Comparison of ENCODE assay signal across 8 cellular contexts in the genomic region with DNA sequence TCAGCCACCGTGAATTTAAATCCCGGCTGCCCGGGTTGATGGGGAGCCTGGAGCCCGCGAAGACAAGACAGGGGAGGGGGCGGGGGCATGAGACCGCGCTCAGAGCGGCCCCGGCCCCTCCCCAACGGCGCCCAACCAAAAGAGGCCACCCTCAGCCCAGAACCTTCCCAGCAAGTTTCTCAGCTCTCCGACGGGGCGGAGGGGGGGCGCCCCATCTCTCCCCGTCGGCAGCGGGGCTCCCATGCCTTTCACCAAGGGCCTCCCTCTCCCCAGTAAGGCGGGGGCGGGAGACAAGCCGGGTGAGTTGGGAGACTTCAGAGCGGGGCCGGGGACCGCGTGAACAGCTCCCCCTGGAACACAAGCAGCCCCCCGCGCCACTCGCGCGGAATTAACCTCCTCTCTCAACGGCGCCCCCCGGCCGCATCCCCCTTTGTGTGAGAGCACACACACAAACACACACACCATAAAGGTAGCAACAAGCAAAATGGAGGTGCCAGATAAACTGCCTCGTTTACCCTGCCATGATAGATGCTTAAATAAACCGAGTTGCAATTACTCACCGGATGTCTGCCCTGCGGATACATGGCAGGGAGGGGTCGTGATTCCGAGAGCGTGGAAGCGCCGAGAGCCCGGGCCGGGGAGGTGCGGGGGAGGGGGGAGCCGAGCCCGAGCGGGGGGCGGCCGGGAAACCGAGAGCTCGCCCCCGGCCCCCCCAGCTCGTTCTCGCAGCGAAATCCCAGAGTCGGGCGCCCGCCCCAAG. TPM values are rescaled to one million over a fixed set of nuclear protein-coding genes. Genes with fewer than 3 reads are reported as not detected.
A peak's percentile ranks its signal among the peaks of the same experiment; 100 is the strongest.
DNase-seq lines count a peak whose midpoint lies in the region; ATAC-seq and TF ChIP-seq lines count a peak whose summit lies in the region.

No MANE protein-coding gene starts in this region.

- peaks cover 5 to 28% (median 15%) of the 10 kb centered on the region in 3 donors for H3K36me3 Mint-ChIP-seq in immature natural killer cell

- H3K27ac ChIP-seq in ACC112 (ENCODE audit: low read depth, low read length) (peak overlapping the region; percentile 54), SJSA1 (peak overlapping the region; percentile 80)

- peak overlapping the region; percentile 99 for H3K4me3 ChIP-seq in ACC112 (ENCODE audit: low read depth, low read length)
- H3K4me3 ChIP-seq in SJSA1 = peak overlapping the region; percentile 94

- H3K4me3 Mint-ChIP-seq in immature natural killer cell = peak overlapping the region; percentile 90 to 95 (median 92)

- DNase-seq in GM20000 (ENCODE audit: low spot score) (peak; percentile 70), SJSA1 (ENCODE audit: low read depth in 1 of 2, low spot score in 2 of 2) (peak in 1 of 2 experiments; percentile 66), amniotic stem cell (lab: John Stamatoyannopoulos, UW) (peak; percentile 17), immature natural killer cell (peak; percentile 16 to 38 (median 30)), OCI-M2 (lab: John Stamatoyannopoulos, UW; ENCODE audit: unreplicated experiment) (no peak)
- DNase-seq in stimulated activated CD4-positive, alpha-beta T cell treated with anti-CD3 and anti-CD28 coated beads, Interleukin-12 subunit alpha, Interleukin-12 subunit beta, amount 100 ng/mL, for 48 hours (ENCODE audit: low read depth in 2 of 3, low spot score in 1 of 3) = peak; percentile 40 to 49 (median 43)

- peaks cover 61% of the 10 kb centered on the region for H3K79me2 ChIP-seq in ACC112 (ENCODE audit: control insufficient read depth, insufficient read depth, low read length, unreplicated experiment)

- H3K4me1 ChIP-seq in ACC112 (ENCODE audit: control insufficient read depth, insufficient read depth, low read length, unreplicated experiment) (peaks cover 43% of the 10 kb centered on the region), SJSA1 (replicated peaks) (peaks cover 40% of the 10 kb centered on the region)

- H3K9me3 ChIP-seq in SJSA1 (replicated peaks) = no peaks in the 10 kb centered on the region

- peak overlapping the region; percentile 20 for H2AFZ ChIP-seq in ACC112 (ENCODE audit: low read length, unreplicated experiment)

- H3K27ac Mint-ChIP-seq in immature natural killer cell = peak overlapping the region; percentile 34 to 88 (median 78)

- peaks cover 66 to 79% of the 10 kb centered on the region in 2 donors for H3K4me1 Mint-ChIP-seq in immature natural killer cell

- ATAC-seq in GM18909 (IDR thresholded peaks at IDR 0.05; ENCODE audit: poor library complexity, unreplicated experiment) = no peak

- peaks cover 27 to 53% (median 40%) of the 10 kb centered on the region in 3 donors for H3K27me3 Mint-ChIP-seq in immature natural killer cell (ENCODE audit: low read depth in 3 of 3)

- H3K27me3 ChIP-seq in ACC112 (ENCODE audit: insufficient read depth, low read length) (no peaks in the 10 kb centered on the region), SJSA1 (replicated peaks) (no peaks in the 10 kb centered on the region)

- 0 out of 2 replicates have a peak, but pooled peaks cover 6% of the 10 kb centered on the region for H3K36me3 ChIP-seq in ACC112 (ENCODE audit: insufficient read depth, low read length)
- H3K36me3 ChIP-seq in SJSA1 = peaks cover 49% of the 10 kb centered on the region

- no peak for TF ChIP-seq CTCF in GM20000 (IDR thresholded peaks at IDR 0.05; ENCODE audit: extremely low read depth, missing control alignments)

- H3K9me3 Mint-ChIP-seq in immature natural killer cell = no peaks in the 10 kb centered on the region

RNA-seq across cellular contexts. Expression of a gene that starts 1.3 kb away (rescaled TPM):
- 35.2 and 36.0 TPM in 2 replicates for total RNA-seq in SJSA1 (2014; rRNA removed; shearing (Covaris generic))
- polyA plus RNA-seq in immature natural killer cell = 10 to 100 TPM in 1 of 3 donors, 1 to 10 TPM in 1, under 1 TPM in 1; 0.06 to 18.6 (median 3.9) TPM
